ENCODE assay signal across 8 cellular contexts in the genomic region with DNA sequence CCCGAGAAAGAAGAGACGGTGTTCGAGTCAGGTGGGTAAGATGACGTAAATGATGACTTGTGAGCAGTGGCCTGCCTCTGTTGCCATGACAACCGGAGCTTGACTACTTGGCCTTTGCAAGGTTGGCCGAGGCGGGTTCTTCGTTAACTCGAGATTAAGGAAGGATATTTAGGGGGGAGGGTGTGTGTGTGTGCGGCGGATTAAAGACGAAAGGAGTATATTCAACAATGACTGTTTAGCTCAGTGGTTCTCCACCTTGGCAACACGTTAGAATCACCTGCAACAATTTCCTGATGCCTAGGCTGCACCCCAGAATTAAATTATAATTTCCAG. TPM values are rescaled to one million over a fixed set of nuclear protein-coding genes. Genes with fewer than 3 reads are reported as not detected.
DNase-seq lines count a peak whose midpoint lies in the region; ATAC-seq and TF ChIP-seq lines count a peak whose summit lies in the region.

No MANE protein-coding gene starts in this region.

- H3K27ac ChIP-seq in OCI-LY3 (ENCODE audit: low read length), result peak overlapping the region; percentile 46

- H3K9ac ChIP-seq in OCI-LY3 (ENCODE audit: low read length), result peak overlapping the region; percentile 55

- no peaks in the 10 kb centered on the region for H3K27me3 ChIP-seq in OCI-LY3 (ENCODE audit: low read depth, low read length)

- H3K79me2 ChIP-seq in OCI-LY3 (ENCODE audit: low read length), result peaks cover 17% of the 10 kb centered on the region

- H3K4me2 ChIP-seq in OCI-LY3 (ENCODE audit: low read length), result peak overlapping the region; percentile 77

- peaks cover 26% of the 10 kb centered on the region for H3K4me1 Mint-ChIP-seq in activated T-helper 17 cell treated with anti-CD3 and anti-CD28 coated beads, Interleukin-2, amount 50 U/mL, for 72 hours
- peaks cover 24 to 36% of the 10 kb centered on the region in 2 donors for H3K4me1 Mint-ChIP-seq in natural killer cell
- peaks cover 26 to 39% of the 10 kb centered on the region in 2 donors for H3K4me1 Mint-ChIP-seq in stimulated activated naive B cell treated with anti-CD40 and anti-IgM and Interleukin-4, amounts not matched to agents 10 μg/mL and 1 μg/mL and 100 μg/mL, for 72 hours

- H2AFZ ChIP-seq in OCI-LY3 (ENCODE audit: low read depth, low read length), result peak overlapping the region; percentile 83

- DNase-seq in NOMO-1 (lab: John Stamatoyannopoulos, UW; ENCODE audit: unreplicated experiment in 2 of 2) (peak; percentile 48 to 55), NOMO-1 treated with dmso at 0.1 percent for 144 hours (lab: John Stamatoyannopoulos, UW; ENCODE audit: unreplicated experiment) (no peak), fibroblast of pulmonary artery (ENCODE audit: low read depth) (peak; percentile 84), natural killer cell (peak; percentile 69)
- peak; percentile 78 for DNase-seq in stimulated activated naive B cell treated with anti-CD40 and anti-IgM and Interleukin-4, amounts not matched to agents 10 μg/mL and 1 μg/mL and 100 μg/mL, for 72 hours

- no peaks in the 10 kb centered on the region for H3K27me3 Mint-ChIP-seq in activated T-helper 17 cell treated with anti-CD3 and anti-CD28 coated beads, Interleukin-2, amount 50 U/mL, for 72 hours
- no peaks in the 10 kb centered on the region for H3K27me3 Mint-ChIP-seq in natural killer cell (ENCODE audit: low read depth in 2 of 2)
- H3K27me3 Mint-ChIP-seq in stimulated activated naive B cell treated with anti-CD40 and anti-IgM and Interleukin-4, amounts not matched to agents 10 μg/mL and 1 μg/mL and 100 μg/mL, for 72 hours, result no peaks in the 10 kb centered on the region

- H3K4me3 ChIP-seq in OCI-LY3 (ENCODE audit: low read length) (peak overlapping the region; percentile 84), fibroblast of pulmonary artery (replicated peaks; ENCODE audit: low read depth, low read length) (peak overlapping the region; percentile 77)

- ATAC-seq in HG03460 (IDR thresholded peaks at IDR 0.05; ENCODE audit: unreplicated experiment) (peak; percentile 61), natural killer cell (peak; percentile 66 to 80 (median 74))
- ATAC-seq in activated T-helper 17 cell treated with anti-CD3 and anti-CD28 coated beads, Interleukin-2, amount 50 U/mL, for 72 hours (replicated peaks), result peak; percentile 86
- peak; percentile 84 for ATAC-seq in stimulated activated naive B cell treated with anti-CD40 and anti-IgM and Interleukin-4, amounts not matched to agents 10 μg/mL and 1 μg/mL and 100 μg/mL, for 72 hours (replicated peaks)

- H3K9me3 ChIP-seq in OCI-LY3 (ENCODE audit: insufficient read depth, low read length), result no peaks in the 10 kb centered on the region

- H4K20me1 ChIP-seq in OCI-LY3 (ENCODE audit: insufficient read depth, low read length), result no peaks in the 10 kb centered on the region

- peak overlapping the region; percentile 93 for H3K4me3 Mint-ChIP-seq in activated T-helper 17 cell treated with anti-CD3 and anti-CD28 coated beads, Interleukin-2, amount 50 U/mL, for 72 hours
- H3K4me3 Mint-ChIP-seq in natural killer cell, result peak overlapping the region; percentile 88
- H3K4me3 Mint-ChIP-seq in stimulated activated naive B cell treated with anti-CD40 and anti-IgM and Interleukin-4, amounts not matched to agents 10 μg/mL and 1 μg/mL and 100 μg/mL, for 72 hours, result peak overlapping the region; percentile 91 to 94

- no peaks in the 10 kb centered on the region for H3K36me3 ChIP-seq in OCI-LY3 (replicated peaks; ENCODE audit: low read depth, low read length)

- no peak for TF ChIP-seq CTCF in OCI-LY3 (IDR thresholded peaks at IDR 0.05; ENCODE audit: low read depth, low read length)
- TF ChIP-seq CTCF in fibroblast of pulmonary artery (IDR thresholded peaks at IDR 0.05; ENCODE audit: low read length, missing control alignments), result no peak
- TF ChIP-seq CTCF in natural killer cell (IDR thresholded peaks at IDR 0.05), result no peak

- no peaks in the 10 kb centered on the region for H3K9me3 Mint-ChIP-seq in activated T-helper 17 cell treated with anti-CD3 and anti-CD28 coated beads, Interleukin-2, amount 50 U/mL, for 72 hours
- no peaks in the 10 kb centered on the region for H3K9me3 Mint-ChIP-seq in natural killer cell
- H3K9me3 Mint-ChIP-seq in stimulated activated naive B cell treated with anti-CD40 and anti-IgM and Interleukin-4, amounts not matched to agents 10 μg/mL and 1 μg/mL and 100 μg/mL, for 72 hours, result no peaks in the 10 kb centered on the region

- peaks cover 8% of the 10 kb centered on the region for H3K4me1 ChIP-seq in OCI-LY3 (ENCODE audit: low read length)

- H3K36me3 Mint-ChIP-seq in activated T-helper 17 cell treated with anti-CD3 and anti-CD28 coated beads, Interleukin-2, amount 50 U/mL, for 72 hours (ENCODE audit: low read depth), result peaks cover 27% of the 10 kb centered on the region
- no peaks in the 10 kb centered on the region for H3K36me3 Mint-ChIP-seq in natural killer cell
- peaks cover 0 to 6% of the 10 kb centered on the region in 2 donors for H3K36me3 Mint-ChIP-seq in stimulated activated naive B cell treated with anti-CD40 and anti-IgM and Interleukin-4, amounts not matched to agents 10 μg/mL and 1 μg/mL and 100 μg/mL, for 72 hours

- H3K27ac Mint-ChIP-seq in activated T-helper 17 cell treated with anti-CD3 and anti-CD28 coated beads, Interleukin-2, amount 50 U/mL, for 72 hours, result peak overlapping the region; percentile 99
- peak overlapping the region; percentile 99 for H3K27ac Mint-ChIP-seq in natural killer cell
- peak overlapping the region; percentile 99 for H3K27ac Mint-ChIP-seq in stimulated activated naive B cell treated with anti-CD40 and anti-IgM and Interleukin-4, amounts not matched to agents 10 μg/mL and 1 μg/mL and 100 μg/mL, for 72 hours

- intact Hi-C loops in natural killer cell (cut with micrococcal nuclease), result loop anchor here (1.0 to 5.0 kb wide), 3 partner anchors 69 to 122 kb away; a partner anchor contains a TSS

RNA-seq across cellular contexts. Expression of a gene that starts 0.4 kb away (rescaled TPM):
- 10 to 100 TPM; 25.1 to 38.0 TPM for total RNA-seq in activated T-helper 17 cell treated with anti-CD3 and anti-CD28 coated beads, Interleukin-2, amount 50 U/mL, for 72 hours
- total RNA-seq in natural killer cell, result 10 to 100 TPM; 43.2 to 47.4 (median 43.9) TPM

RNA-seq across cellular contexts. Expression of a gene that starts 41.4 kb away (rescaled TPM):
- 1 to 10 TPM; 9.4 to 9.9 TPM for total RNA-seq in activated T-helper 17 cell treated with anti-CD3 and anti-CD28 coated beads, Interleukin-2, amount 50 U/mL, for 72 hours
- total RNA-seq in natural killer cell, result 1 to 10 TPM; 4.7 to 9.0 (median 6.7) TPM
